Comparison of ENCODE assay signal across 30 cellular contexts in genomic region chr14:97445367-97445766, GRCh38.
"Had no signal": no experiment of that assay in that cellular context is flagged by ENCODE, and none has a peak within 500 bp of the region (broad histone marks: within the 10 kb centered on the region; RNA-seq: fewer than 3 reads in every experiment).

No MANE protein-coding gene starts in this region.

- H3K27me3 Mint-ChIP-seq: activated CD4-positive, alpha-beta memory T cell treated with anti-CD3 and anti-CD28 coated beads for 36 hours; activated CD4-positive, alpha-beta T cell treated with anti-CD3 and anti-CD28 coated beads for 36 hours; activated CD4-positive, alpha-beta T cell treated with anti-CD3 and anti-CD28 coated beads, Interleukin-2, amount 10 ng/mL, durations not matched to agents 24 days and 14 days; activated CD8-positive, alpha-beta memory T cell treated with anti-CD3 and anti-CD28 coated beads, Interleukin-2, amount 10 ng/mL, durations not matched to agents 7 days and 5 days; activated naive CD4-positive, alpha-beta T cell treated with anti-CD3 and anti-CD28 coated beads, Interleukin-2, amount 10 ng/mL, durations not matched to agents 7 days and 5 days; activated naive CD8-positive, alpha-beta T cell treated with anti-CD3 and anti-CD28 coated beads, Interleukin-2, amount 10 ng/mL, durations not matched to agents 7 days and 5 days; central memory CD8-positive, alpha-beta T cell; dendritic cell treated with granulocyte-macrophage colony-stimulating factor and Interleukin-4, amounts not matched to agents 40 ng/mL and 50 ng/mL, for 4 days; T-cell had no signal

- H3K36me3 Mint-ChIP-seq: activated CD4-positive, alpha-beta memory T cell treated with anti-CD3 and anti-CD28 coated beads for 36 hours; activated naive CD4-positive, alpha-beta T cell treated with anti-CD3 and anti-CD28 coated beads, Interleukin-2, amount 10 ng/mL, durations not matched to agents 7 days and 5 days; T-cell had no signal

- ATAC-seq: activated CD8-positive, alpha-beta memory T cell treated with anti-CD3 and anti-CD28 coated beads, Interleukin-2, amount 10 ng/mL, durations not matched to agents 7 days and 5 days; activated CD8-positive, alpha-beta T cell treated with anti-CD3 and anti-CD28 coated beads, Interleukin-2, amount 10 ng/mL, durations not matched to agents 7 days and 5 days; esophagus mucosa; foreskin keratinocyte; gastrocnemius medialis; heart left ventricle; T-cell had no signal

- DNase-seq: activated CD4-positive, CD25-positive, alpha-beta regulatory T cell; activated CD4-positive, CD25-positive, alpha-beta regulatory T cell treated with anti-CD3 and anti-CD28 coated beads, Interleukin-2, amount 50 U/mL, for 72 hours; activated CD8-positive, alpha-beta memory T cell treated with anti-CD3 and anti-CD28 coated beads, Interleukin-2, amount 10 ng/mL, durations not matched to agents 7 days and 5 days; activated CD8-positive, alpha-beta memory T cell treated with anti-CD3 and anti-CD28 coated beads, Interleukin-2, amount 50 U/mL, for 4 hours; activated effector memory CD4-positive, alpha-beta T cell treated with anti-CD3 and anti-CD28 coated beads, Interleukin-2, amount 50 U/mL, for 16 hours; activated naive CD8-positive, alpha-beta T cell treated with anti-CD3 and anti-CD28 coated beads, Interleukin-2, amount 10 ng/mL, durations not matched to agents 7 days and 5 days; activated T-cell treated with anti-CD3 and anti-CD28 coated beads, Interleukin-2, amount 50 U/mL, for 1 hour; activated T-cell treated with anti-CD3 and anti-CD28 coated beads, Interleukin-2, amount 50 U/mL, for 48 hours; anterior cingulate cortex; brain microvascular endothelial cell; dorsolateral prefrontal cortex; effector memory CD4-positive, alpha-beta T cell; endodermal cell; foreskin keratinocyte; gastrocnemius medialis; glutamatergic neuron; heart left ventricle had no signal

- H3K27ac ChIP-seq: brain microvascular endothelial cell, coronary artery, dorsolateral prefrontal cortex, foreskin keratinocyte, gastrocnemius medialis, heart left ventricle had no signal

- H3K27me3 ChIP-seq: brain microvascular endothelial cell, foreskin keratinocyte, gastrocnemius medialis, heart left ventricle had no signal

- H3K36me3 ChIP-seq: brain microvascular endothelial cell, gastrocnemius medialis, heart left ventricle had no signal

- H3K4me3 ChIP-seq: coronary artery, dorsolateral prefrontal cortex, gastrocnemius medialis, heart left ventricle had no signal

- H3K4me3 Mint-ChIP-seq: activated CD4-positive, alpha-beta memory T cell treated with anti-CD3 and anti-CD28 coated beads for 36 hours; activated CD4-positive, alpha-beta T cell treated with anti-CD3 and anti-CD28 coated beads for 36 hours; activated CD4-positive, alpha-beta T cell treated with anti-CD3 and anti-CD28 coated beads, Interleukin-2, amount 10 ng/mL, durations not matched to agents 24 days and 14 days; activated CD8-positive, alpha-beta memory T cell treated with anti-CD3 and anti-CD28 coated beads, Interleukin-2, amount 10 ng/mL, durations not matched to agents 7 days and 5 days; activated CD8-positive, alpha-beta T cell treated with anti-CD3 and anti-CD28 coated beads, Interleukin-2, amount 10 ng/mL, durations not matched to agents 7 days and 5 days; activated naive CD4-positive, alpha-beta T cell treated with anti-CD3 and anti-CD28 coated beads, Interleukin-2, amount 10 ng/mL, durations not matched to agents 7 days and 5 days; activated naive CD8-positive, alpha-beta T cell treated with anti-CD3 and anti-CD28 coated beads, Interleukin-2, amount 10 ng/mL, durations not matched to agents 7 days and 5 days; activated T-helper 1 cell treated with anti-CD3 and anti-CD28 coated beads, Interleukin-12 subunit alpha, Interleukin-12 subunit beta, Interleukin-2, Interleukin-4 antibody, amounts not matched to agents 30 ng/mL and 10 ng/mL and 1 ng/mL, durations not matched to agents 14 hours and 24 hours and 36 hours; central memory CD8-positive, alpha-beta T cell; dendritic cell treated with granulocyte-macrophage colony-stimulating factor and Interleukin-4, amounts not matched to agents 40 ng/mL and 50 ng/mL, for 4 days; endodermal cell; T-cell; T-helper 1 cell treated with Interleukin-12 subunit alpha and Interleukin-12 subunit beta and Interleukin-4 antibody, amounts not matched to agents 30 μg/mL and 1 μg/mL, for 36 hours had no signal

- H3K27ac Mint-ChIP-seq: activated CD4-positive, alpha-beta memory T cell treated with anti-CD3 and anti-CD28 coated beads for 36 hours; activated CD4-positive, alpha-beta T cell treated with anti-CD3 and anti-CD28 coated beads for 36 hours; activated CD4-positive, alpha-beta T cell treated with anti-CD3 and anti-CD28 coated beads, Interleukin-2, amount 10 ng/mL, durations not matched to agents 24 days and 14 days; activated CD8-positive, alpha-beta memory T cell treated with anti-CD3 and anti-CD28 coated beads, Interleukin-2, amount 10 ng/mL, durations not matched to agents 7 days and 5 days; activated CD8-positive, alpha-beta T cell treated with anti-CD3 and anti-CD28 coated beads, Interleukin-2, amount 10 ng/mL, durations not matched to agents 7 days and 5 days; activated naive CD4-positive, alpha-beta T cell treated with anti-CD3 and anti-CD28 coated beads, Interleukin-2, amount 10 ng/mL, durations not matched to agents 7 days and 5 days; activated naive CD8-positive, alpha-beta T cell treated with anti-CD3 and anti-CD28 coated beads, Interleukin-2, amount 10 ng/mL, durations not matched to agents 7 days and 5 days; activated T-helper 1 cell treated with anti-CD3 and anti-CD28 coated beads, Interleukin-12 subunit alpha, Interleukin-12 subunit beta, Interleukin-2, Interleukin-4 antibody, amounts not matched to agents 30 ng/mL and 10 ng/mL and 1 ng/mL, durations not matched to agents 14 hours and 24 hours and 36 hours; activated T-helper 2 cell treated with anti-CD3 and anti-CD28 coated beads, Interferon-gamma antibody, Interleukin-2, Interleukin-4, amounts not matched to agents 10 μg/mL and 5 μg/mL and 100 μg/mL, durations not matched to agents 14 hours and 24 hours and 36 hours; dendritic cell treated with granulocyte-macrophage colony-stimulating factor and Interleukin-4, amounts not matched to agents 40 ng/mL and 50 ng/mL, for 4 days; endodermal cell; T-cell; T-helper 1 cell treated with Interleukin-12 subunit alpha and Interleukin-12 subunit beta and Interleukin-4 antibody, amounts not matched to agents 30 μg/mL and 1 μg/mL, for 36 hours had no signal

- H3K4me1 ChIP-seq: foreskin keratinocyte, gastrocnemius medialis, heart left ventricle had no signal

- H3K9me3 Mint-ChIP-seq: activated CD4-positive, alpha-beta memory T cell treated with anti-CD3 and anti-CD28 coated beads for 36 hours; activated CD4-positive, alpha-beta T cell treated with anti-CD3 and anti-CD28 coated beads, Interleukin-2, amount 10 ng/mL, durations not matched to agents 24 days and 14 days; activated naive CD4-positive, alpha-beta T cell treated with anti-CD3 and anti-CD28 coated beads, Interleukin-2, amount 10 ng/mL, durations not matched to agents 7 days and 5 days; activated T-helper 1 cell treated with anti-CD3 and anti-CD28 coated beads, Interleukin-12 subunit alpha, Interleukin-12 subunit beta, Interleukin-2, Interleukin-4 antibody, amounts not matched to agents 30 ng/mL and 10 ng/mL and 1 ng/mL, durations not matched to agents 14 hours and 24 hours and 36 hours; central memory CD8-positive, alpha-beta T cell; dendritic cell treated with granulocyte-macrophage colony-stimulating factor and Interleukin-4, amounts not matched to agents 40 ng/mL and 50 ng/mL, for 4 days; endodermal cell; T-cell; T-helper 1 cell treated with Interleukin-12 subunit alpha and Interleukin-12 subunit beta and Interleukin-4 antibody, amounts not matched to agents 30 μg/mL and 1 μg/mL, for 36 hours had no signal
